19 cellular contexts compared by ENCODE assay signal in the genomic region with DNA sequence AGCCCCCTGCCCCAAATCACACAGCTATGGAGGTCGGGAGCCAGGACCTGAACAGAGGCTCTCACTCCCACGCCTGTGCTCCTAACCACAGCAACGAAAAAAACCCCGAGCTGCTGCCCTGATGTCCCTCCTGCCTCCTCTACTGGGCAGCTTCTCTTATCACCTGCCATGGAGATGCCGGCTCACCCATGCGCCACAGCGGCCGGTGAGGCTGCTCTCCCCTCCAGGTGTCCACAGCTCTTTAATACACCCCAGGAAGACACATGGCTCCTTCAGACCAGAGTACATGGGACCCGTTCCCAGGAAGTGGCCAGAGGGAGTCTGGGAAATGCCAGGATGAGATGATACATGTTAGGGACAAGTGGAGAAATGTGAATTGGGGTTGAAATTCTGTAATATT.
DNase-seq lines count a peak whose midpoint lies in the region; ATAC-seq and TF ChIP-seq lines count a peak whose summit lies in the region.
"Had no signal": no experiment of that assay in that cellular context is flagged by ENCODE, and none has a peak within 500 bp of the region (broad histone marks: within the 10 kb centered on the region; RNA-seq: fewer than 3 reads in every experiment).

No MANE protein-coding gene starts in this region.

- H3K4me3 Mint-ChIP-seq in dendritic cell treated with granulocyte-macrophage colony-stimulating factor and Interleukin-4, amounts not matched to agents 40 ng/mL and 50 ng/mL, for 4 days = no peak overlapping the region
- H3K4me3 Mint-ChIP-seq in nephron = no peak overlapping the region
- H3K4me3 Mint-ChIP-seq: B cell; CD14-positive monocyte; CD4-positive, alpha-beta T cell; CD8-positive, alpha-beta memory T cell; H9 had no signal

- H3K36me3 Mint-ChIP-seq in dendritic cell treated with granulocyte-macrophage colony-stimulating factor and Interleukin-4, amounts not matched to agents 40 ng/mL and 50 ng/mL, for 4 days (ENCODE audit: low read depth) = no peaks in the 10 kb centered on the region
- H3K36me3 Mint-ChIP-seq in nephron (ENCODE audit: low read depth) = peaks cover 4% of the 10 kb centered on the region
- H3K36me3 Mint-ChIP-seq: CD8-positive, alpha-beta memory T cell had no signal

- peak overlapping the region; percentile 11 for H2BK120ac ChIP-seq in trophoblast cell (ENCODE audit: insufficient read depth, low read length, poor library complexity)

- intact Hi-C loops in dendritic cell treated with granulocyte-macrophage colony-stimulating factor and Interleukin-4, amounts not matched to agents 40 ng/mL and 50 ng/mL, for 4 days (cut with micrococcal nuclease) = no loop called here

- peak overlapping the region; percentile 59 for H3K27ac Mint-ChIP-seq in dendritic cell treated with granulocyte-macrophage colony-stimulating factor and Interleukin-4, amounts not matched to agents 40 ng/mL and 50 ng/mL, for 4 days
- H3K27ac Mint-ChIP-seq in nephron = peak overlapping the region in 2 of 3 experiments; percentile 1 to 4
- H3K27ac Mint-ChIP-seq: B cell; CD4-positive, alpha-beta T cell; CD8-positive, alpha-beta memory T cell; H9 had no signal

- no peak overlapping the region for H2AK5ac ChIP-seq in trophoblast cell (ENCODE audit: low read length)

- H3K4me3 ChIP-seq in BLaER1 treated with 17β-estradiol and CSF1 and Interleukin-3, amounts not matched to agents 10 nM and 100 nM = no peak overlapping the region
- H3K4me3 ChIP-seq in trophoblast cell (ENCODE audit: low read depth, low read length) = no peak overlapping the region
- H3K4me3 ChIP-seq: BLaER1, GM23248 had no signal

- H3K9me3 Mint-ChIP-seq in dendritic cell treated with granulocyte-macrophage colony-stimulating factor and Interleukin-4, amounts not matched to agents 40 ng/mL and 50 ng/mL, for 4 days = no peaks in the 10 kb centered on the region
- H3K9me3 Mint-ChIP-seq in nephron = peaks cover 11% of the 10 kb centered on the region
- H3K9me3 Mint-ChIP-seq: CD14-positive monocyte; CD4-positive, alpha-beta T cell had no signal

- H3K18ac ChIP-seq in trophoblast cell (ENCODE audit: low read length) = no peak overlapping the region

- ATAC-seq in GM19463 (IDR thresholded peaks at IDR 0.05; ENCODE audit: unreplicated experiment) = no peak
- ATAC-seq: HCT116 had no signal

- H3K27ac ChIP-seq in BLaER1 treated with 17β-estradiol and CSF1 and Interleukin-3, amounts not matched to agents 10 nM and 100 nM = peak overlapping the region in 10 of 11 experiments; percentile 78 to 94 (median 88); a peak in 18 of 22 replicates
- no peak overlapping the region for H3K27ac ChIP-seq in trophoblast cell (ENCODE audit: low read depth, low read length)
- H3K27ac ChIP-seq: 22Rv1, GM23248 had no signal

- no peak for DNase-seq in trophoblast cell
- no peak for DNase-seq in NCI-H1694 treated with DMSO at 0.1 percent for 48 hours (lab: John Stamatoyannopoulos, UW)
- DNase-seq in DMS 273 treated with DMSO at 0.1 percent for 48 hours (lab: John Stamatoyannopoulos, UW) = no peak
- DNase-seq: CD4-positive, alpha-beta T cell; CD8-positive, alpha-beta memory T cell; DMS53; DMS79 treated with DMSO at 0.1 percent for 48 hours; GF-D8; GM23248; H9 had no signal

- H3K79me1 ChIP-seq in trophoblast cell (ENCODE audit: low read length) = no peaks in the 10 kb centered on the region

- H3K4me1 Mint-ChIP-seq in dendritic cell treated with granulocyte-macrophage colony-stimulating factor and Interleukin-4, amounts not matched to agents 40 ng/mL and 50 ng/mL, for 4 days (ENCODE audit: low read depth) = peaks cover 54% of the 10 kb centered on the region
- peaks cover 24% of the 10 kb centered on the region for H3K4me1 Mint-ChIP-seq in nephron

- no peak overlapping the region for H2BK5ac ChIP-seq in trophoblast cell (ENCODE audit: low read depth, low read length, poor library complexity)

- peaks cover 8 to 17% (median 11%) of the 10 kb centered on the region in 11 experiments; a peak in 21 of 22 replicates for H3K9me3 ChIP-seq in BLaER1 treated with 17β-estradiol and CSF1 and Interleukin-3, amounts not matched to agents 10 nM and 100 nM (replicated peaks in 1 of 11)
- peaks cover 5% of the 10 kb centered on the region for H3K9me3 ChIP-seq in trophoblast cell (ENCODE audit: insufficient read depth, low read depth, low read length)

- peaks cover 42 to 89% (median 66%) of the 10 kb centered on the region in 10 experiments for H3K4me1 ChIP-seq in BLaER1 treated with 17β-estradiol and CSF1 and Interleukin-3, amounts not matched to agents 10 nM and 100 nM
- peaks cover 0 to 2% of the 10 kb centered on the region in 2 experiments for H3K4me1 ChIP-seq in trophoblast cell (ENCODE audit: control insufficient read depth in 1 of 2, insufficient read depth in 2 of 2, low read length in 2 of 2)

- H3K4me2 ChIP-seq in BLaER1 treated with 17β-estradiol and CSF1 and Interleukin-3, amounts not matched to agents 10 nM and 100 nM = peak overlapping the region; percentile 73 to 93 (median 81); a peak in 17 of 22 replicates
- H3K4me2 ChIP-seq in trophoblast cell (ENCODE audit: low read length) = no peak overlapping the region

- no CpG with 5 or more reads among the region's 9 CpGs for WGBS in trophoblast cell (ENCODE audit: extremely low coverage, insufficient coverage, insufficient read length)

- no peak overlapping the region for H2AFZ ChIP-seq in trophoblast cell (ENCODE audit: insufficient read depth, low read length, poor library complexity)
- H2AFZ ChIP-seq: GM23248 had no signal

- no peak overlapping the region for H3K4ac ChIP-seq in trophoblast cell (ENCODE audit: low read depth, low read length)

- no peak overlapping the region for H4K91ac ChIP-seq in trophoblast cell (ENCODE audit: low read depth, low read length)

- H3K14ac ChIP-seq in trophoblast cell (ENCODE audit: low read length) = no peak overlapping the region

- H3K9ac ChIP-seq in BLaER1 treated with 17β-estradiol and CSF1 and Interleukin-3, amounts not matched to agents 10 nM and 100 nM = peak overlapping the region in 2 of 11 experiments; percentile 74 to 81; a peak in 3 of 22 replicates
- no peak overlapping the region for H3K9ac ChIP-seq in trophoblast cell (ENCODE audit: low read length)
- H3K9ac ChIP-seq: BLaER1, GM23248 had no signal

- H3K27me3 Mint-ChIP-seq in dendritic cell treated with granulocyte-macrophage colony-stimulating factor and Interleukin-4, amounts not matched to agents 40 ng/mL and 50 ng/mL, for 4 days = no peaks in the 10 kb centered on the region
- H3K27me3 Mint-ChIP-seq in nephron (ENCODE audit: low read depth) = no peaks in the 10 kb centered on the region

- no peak overlapping the region for H4K8ac ChIP-seq in trophoblast cell (ENCODE audit: low read depth, low read length)

- H3K36me3 ChIP-seq in BLaER1 treated with 17β-estradiol and CSF1 and Interleukin-3, amounts not matched to agents 10 nM and 100 nM = peaks cover 0 to 5% (median 0%) of the 10 kb centered on the region in 11 experiments; a peak in 1 of 22 replicates
- H3K36me3 ChIP-seq in trophoblast cell (ENCODE audit: control insufficient read depth in 1 of 2, insufficient read depth in 2 of 2, low read length in 2 of 2) = peaks cover 0 to 2% of the 10 kb centered on the region in 2 experiments
- H3K36me3 ChIP-seq: BLaER1 had no signal

- H4K12ac ChIP-seq in trophoblast cell (ENCODE audit: low read depth, low read length) = no peak overlapping the region

- H3K27me3 ChIP-seq in BLaER1 treated with 17β-estradiol and CSF1 and Interleukin-3, amounts not matched to agents 10 nM and 100 nM = no peaks in the 10 kb centered on the region
- no peaks in the 10 kb centered on the region for H3K27me3 ChIP-seq in trophoblast cell (ENCODE audit: insufficient read depth, low read length)
- H3K27me3 ChIP-seq: BLaER1 had no signal

- no peak overlapping the region for H2BK12ac ChIP-seq in trophoblast cell (ENCODE audit: low read length)

- H3K23ac ChIP-seq in trophoblast cell (ENCODE audit: low read length) = no peak overlapping the region

- no peaks in the 10 kb centered on the region for H3K79me2 ChIP-seq in trophoblast cell (ENCODE audit: control insufficient read depth, insufficient read depth, low read length, poor library complexity)

- H4K20me1 ChIP-seq in BLaER1 treated with 17β-estradiol and CSF1 and Interleukin-3, amounts not matched to agents 10 nM and 100 nM = no peaks in the 10 kb centered on the region
- H4K20me1 ChIP-seq: BLaER1 had no signal

- TF ChIP-seq CTCF in nephron (IDR thresholded peaks at IDR 0.05; ENCODE audit: unreplicated experiment in 3 of 3) = no peak
